In the genomic region with DNA sequence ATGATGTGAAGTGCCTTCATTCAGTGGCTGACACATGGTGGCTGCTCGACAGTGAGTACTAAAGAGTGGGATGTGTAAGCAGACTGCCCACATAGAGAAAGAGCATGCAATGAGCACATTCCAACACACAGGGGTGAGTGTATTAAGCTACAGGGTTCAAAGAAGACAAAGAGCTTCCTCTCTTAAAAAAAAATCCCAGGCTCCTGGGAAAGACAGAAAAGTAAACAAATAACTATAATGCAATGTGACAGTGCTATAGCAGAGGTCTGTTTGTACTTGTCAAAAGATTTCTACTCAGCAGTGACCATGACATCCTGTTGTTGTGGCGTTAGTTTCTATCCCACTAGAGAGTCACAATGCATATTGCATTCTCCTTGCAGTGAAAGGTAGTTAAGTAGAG, we compare ENCODE assay signal across 14 cellular contexts. TPM values are rescaled to one million over a fixed set of nuclear protein-coding genes. Genes with fewer than 3 reads are reported as not detected.
DNase-seq lines count a peak whose midpoint lies in the region; ATAC-seq, FAIRE-seq and TF ChIP-seq lines count a peak whose summit lies in the region.
"Had no signal": no experiment of that assay in that cellular context is flagged by ENCODE, and none has a peak within 500 bp of the region (broad histone marks: within the 10 kb centered on the region; RNA-seq: fewer than 3 reads in every experiment).

No MANE protein-coding gene starts in this region.

- FAIRE-seq in bronchial epithelial cell (lab: Jason Lieb, UNC) = no peak
- FAIRE-seq: RCC 7860 had no signal

- no peak overlapping the region for H3K27ac ChIP-seq in RWPE2 (ENCODE audit: poor library complexity, severe bottlenecking)
- H3K27ac ChIP-seq in smooth muscle cell (ENCODE audit: low read depth) = peak overlapping the region; percentile 58
- H3K27ac ChIP-seq: thoracic aorta had no signal

- H3K9me3 ChIP-seq in RWPE2 (ENCODE audit: severe bottlenecking) (no peaks in the 10 kb centered on the region), smooth muscle cell (replicated peaks; ENCODE audit: low read depth) (no peaks in the 10 kb centered on the region)
- H3K9me3 ChIP-seq: thoracic aorta had no signal

- peak overlapping the region; percentile 67 for H2AFZ ChIP-seq in smooth muscle cell (ENCODE audit: low read depth)

- peak; percentile 52 for DNase-seq in activated CD8-positive, alpha-beta memory T cell treated with anti-CD3 and anti-CD28 coated beads, Interleukin-2, amount 10 ng/mL, durations not matched to agents 7 days and 5 days
- DNase-seq in activated CD8-positive, alpha-beta memory T cell treated with anti-CD3 and anti-CD28 coated beads for 24 hours = no peak
- no peak for DNase-seq in RWPE2 (ENCODE audit: low spot score)
- peak; percentile 78 for DNase-seq in bronchial epithelial cell (ENCODE audit: low read depth)
- DNase-seq in smooth muscle cell (lab: John Stamatoyannopoulos, UW; ENCODE audit: unreplicated experiment) = no peak
- DNase-seq in stimulated activated CD8-positive, alpha-beta memory T cell treated with anti-CD3 and anti-CD28 coated beads, Interleukin-4, amount 100 ng/mL, for 48 hours = no peak
- DNase-seq in DMS 273 treated with DMSO at 0.1 percent for 48 hours (lab: John Stamatoyannopoulos, UW) = no peak
- DNase-seq: effector memory CD4-positive, alpha-beta T cell; NCI-H187 treated with DMSO at 0.1 percent for 48 hours; NCI-H69; nephron progenitor cell had no signal

- peaks cover 15% of the 10 kb centered on the region for H3K4me1 ChIP-seq in RWPE2 (ENCODE audit: insufficient read depth, poor library complexity, severe bottlenecking)
- no peaks in the 10 kb centered on the region for H3K4me1 ChIP-seq in smooth muscle cell (ENCODE audit: low read depth)

- peaks cover 5% of the 10 kb centered on the region for H3K27me3 Mint-ChIP-seq in activated CD8-positive, alpha-beta memory T cell treated with anti-CD3 and anti-CD28 coated beads, Interleukin-2, amount 10 ng/mL, durations not matched to agents 7 days and 5 days

- H3F3A ChIP-seq in smooth muscle cell (ENCODE audit: low read depth) = peaks cover 9% of the 10 kb centered on the region

- H3K79me2 ChIP-seq in smooth muscle cell (ENCODE audit: low read depth) = no peaks in the 10 kb centered on the region

- H3K4me3 ChIP-seq in RWPE2 (ENCODE audit: severe bottlenecking) (no peak overlapping the region), bronchial epithelial cell (ENCODE audit: low read depth, low read length) (no peak overlapping the region), smooth muscle cell (no peak overlapping the region)
- H3K4me3 ChIP-seq: thoracic aorta had no signal

- H3K4me1 Mint-ChIP-seq in activated CD8-positive, alpha-beta memory T cell treated with anti-CD3 and anti-CD28 coated beads, Interleukin-2, amount 10 ng/mL, durations not matched to agents 7 days and 5 days = peaks cover 66% of the 10 kb centered on the region

- no peak for TF ChIP-seq CTCF in RWPE2 (IDR thresholded peaks at IDR 0.05; ENCODE audit: poor library complexity, severe bottlenecking)
- TF ChIP-seq CTCF in bronchial epithelial cell (IDR thresholded peaks at IDR 0.05; ENCODE audit: insufficient read depth, low read length, severe bottlenecking) = no peak
- no peak for TF ChIP-seq CTCF in smooth muscle cell (IDR thresholded peaks at IDR 0.05; ENCODE audit: borderline replicate concordance, insufficient read depth, poor library complexity, severe bottlenecking)

- peak overlapping the region; percentile 64 for H3K4me2 ChIP-seq in smooth muscle cell

- H3K9ac ChIP-seq in smooth muscle cell (ENCODE audit: low read depth) = no peak overlapping the region

- ATAC-seq in activated CD8-positive, alpha-beta memory T cell treated with anti-CD3 and anti-CD28 coated beads, Interleukin-2, amount 10 ng/mL, durations not matched to agents 7 days and 5 days = peak; percentile 83
- peak; percentile 48; the same call in 2 of the 3 replicates for ATAC-seq in RWPE2 (ENCODE audit: low read depth)
- no peak for ATAC-seq in HG03432 (IDR thresholded peaks at IDR 0.05; ENCODE audit: unreplicated experiment)

- CTCF ChIA-PET in activated CD8-positive, alpha-beta memory T cell treated with anti-CD3 and anti-CD28 coated beads, Interleukin-2, amount 10 ng/mL, durations not matched to agents 7 days and 5 days (lab: Charles Lee) = interaction anchor here (0.9 to 13.8 kb wide), 6 partner anchors 9 to 61 kb away, joined by 3 to 179 read pairs (median 7); a partner anchor contains a TSS

- no peaks in the 10 kb centered on the region for H3K9me3 Mint-ChIP-seq in activated CD8-positive, alpha-beta memory T cell treated with anti-CD3 and anti-CD28 coated beads, Interleukin-2, amount 10 ng/mL, durations not matched to agents 7 days and 5 days (ENCODE audit: low read depth)
- H3K9me3 Mint-ChIP-seq: nephron progenitor cell had no signal

- H3K27me3 ChIP-seq in RWPE2 (ENCODE audit: insufficient read depth, poor library complexity, severe bottlenecking) (no peaks in the 10 kb centered on the region), bronchial epithelial cell (ENCODE audit: control insufficient read depth, insufficient read depth, low read length) (no peaks in the 10 kb centered on the region), smooth muscle cell (ENCODE audit: low read depth) (no peaks in the 10 kb centered on the region)

- WGBS in smooth muscle cell (ENCODE audit: low lambda C conversion rate) = 31% methylated on average over 2 of the region's 2 CpGs

- H3K36me3 ChIP-seq in RWPE2 (ENCODE audit: low read depth) = no peaks in the 10 kb centered on the region
- H3K36me3 ChIP-seq in bronchial epithelial cell (ENCODE audit: control insufficient read depth, insufficient read depth, low read length) = no peaks in the 10 kb centered on the region
- H3K36me3 ChIP-seq in smooth muscle cell (ENCODE audit: low read depth) = no peaks in the 10 kb centered on the region
- H3K36me3 ChIP-seq: thoracic aorta had no signal

- H3K4me3 Mint-ChIP-seq in activated CD8-positive, alpha-beta memory T cell treated with anti-CD3 and anti-CD28 coated beads, Interleukin-2, amount 10 ng/mL, durations not matched to agents 7 days and 5 days = peak overlapping the region; percentile 7
- H3K4me3 Mint-ChIP-seq: nephron progenitor cell had no signal

- peaks cover 4% of the 10 kb centered on the region for H3K36me3 Mint-ChIP-seq in activated CD8-positive, alpha-beta memory T cell treated with anti-CD3 and anti-CD28 coated beads, Interleukin-2, amount 10 ng/mL, durations not matched to agents 7 days and 5 days

- H3K27ac Mint-ChIP-seq in activated CD8-positive, alpha-beta memory T cell treated with anti-CD3 and anti-CD28 coated beads, Interleukin-2, amount 10 ng/mL, durations not matched to agents 7 days and 5 days = peak overlapping the region; percentile 87
- H3K27ac Mint-ChIP-seq: nephron progenitor cell had no signal

- H4K20me1 ChIP-seq in smooth muscle cell (ENCODE audit: low read depth) = no peaks in the 10 kb centered on the region

RNA-seq across cellular contexts. Expression of a gene that starts 12.4 kb away (rescaled TPM):
- total RNA-seq in activated CD8-positive, alpha-beta memory T cell treated with anti-CD3 and anti-CD28 coated beads, Interleukin-2, amount 10 ng/mL, durations not matched to agents 7 days and 5 days = 10 to 100 TPM; 64.4 to 69.2 TPM
- total RNA-seq in bronchial epithelial cell (24.5 and 34.4 TPM in 2 replicates), smooth muscle cell (68.2 and 80.3 TPM in 2 replicates)
- polyA plus RNA-seq in smooth muscle cell = 12.2 and 18.6 TPM in 2 replicates

Comparison
In these comparisons a context has a peak if more than half of its experiments do, and no peak if none do; other contexts are left out.
1. DNase-seq: peak in activated CD8-positive, alpha-beta memory T cell treated with anti-CD3 and anti-CD28 coated beads, Interleukin-2, amount 10 ng/mL, durations not matched to agents 7 days and 5 days (single experiment) and bronchial epithelial cell (single experiment); none in activated CD8-positive, alpha-beta memory T cell treated with anti-CD3 and anti-CD28 coated beads for 24 hours (single experiment), RWPE2 (single experiment), smooth muscle cell (single experiment), stimulated activated CD8-positive, alpha-beta memory T cell treated with anti-CD3 and anti-CD28 coated beads, Interleukin-4, amount 100 ng/mL, for 48 hours (single experiment) and DMS 273 treated with DMSO at 0.1 percent for 48 hours (single experiment).